ENCODE assay signal across 9 cellular contexts in genomic region chr11:128830836-128831780, GRCh38. TPM values are rescaled to one million over a fixed set of nuclear protein-coding genes. Genes with fewer than 3 reads are reported as not detected.
DNase-seq lines count a peak whose midpoint lies in the region; ATAC-seq and TF ChIP-seq lines count a peak whose summit lies in the region.
"Had no signal": no experiment of that assay in that cellular context is flagged by ENCODE, and none has a peak within 500 bp of the region (broad histone marks: within the 10 kb centered on the region; RNA-seq: fewer than 3 reads in every experiment).

No MANE protein-coding gene starts in this region.

- TF ChIP-seq RAD21 in neural cell (conservative IDR thresholded peaks at IDR 0.05) = peak; percentile 92

- no peak for TF ChIP-seq POLR2A in Peyer's patch (IDR thresholded peaks at IDR 0.05)

- no peaks in the 10 kb centered on the region for H3K36me3 ChIP-seq in Peyer's patch
- no peaks in the 10 kb centered on the region for H3K36me3 ChIP-seq in fibroblast of lung (ENCODE audit: control insufficient read depth, insufficient read depth, low read length)
- no peaks in the 10 kb centered on the region for H3K36me3 ChIP-seq in neural cell (ENCODE audit: insufficient read depth, low read length)

- DNase-seq in DMS79 treated with DMSO at 0.1 percent for 48 hours (lab: John Stamatoyannopoulos, UW) = peak; percentile 90
- DNase-seq in Peyer's patch = peak; percentile 84 to 94 (median 84)
- DNase-seq in activated T-cell treated with anti-CD3 and anti-CD28 coated beads, Interleukin-2, amount 50 U/mL, for 24 hours = peak; percentile 91
- peak; percentile 68 to 87 for DNase-seq in fibroblast of lung (ENCODE audit: low read depth in 2 of 2)
- DNase-seq in stimulated activated naive CD8-positive, alpha-beta T cell treated with anti-CD3 and anti-CD28 coated beads, Interleukin-15, amount 100 ng/mL, for 72 hours = peak; percentile 82 to 86

- no peak for TF ChIP-seq EP300 in neural cell (conservative IDR thresholded peaks at IDR 0.05; ENCODE audit: poor library complexity, severe bottlenecking)

- H2AFZ ChIP-seq in fibroblast of lung (ENCODE audit: low read length) = no peak overlapping the region
- H2AFZ ChIP-seq in neural cell (ENCODE audit: low read depth, low read length) = no peak overlapping the region

- H3K79me2 ChIP-seq in fibroblast of lung (ENCODE audit: control insufficient read depth, insufficient read depth, low read length) (no peaks in the 10 kb centered on the region), neural cell (replicated peaks; ENCODE audit: insufficient read depth, low read length) (no peaks in the 10 kb centered on the region)

- no peaks in the 10 kb centered on the region for H3K9me2 ChIP-seq in neural cell (ENCODE audit: insufficient read depth, low read length)

- H3K27me3 ChIP-seq in Peyer's patch = no peaks in the 10 kb centered on the region
- no peaks in the 10 kb centered on the region for H3K27me3 ChIP-seq in fibroblast of lung (ENCODE audit: control insufficient read depth, insufficient read depth, low read length)
- H3K27me3 ChIP-seq in neural cell (ENCODE audit: insufficient read depth, low read depth, low read length) = no peaks in the 10 kb centered on the region

- peaks cover 7% of the 10 kb centered on the region for H3K36me3 Mint-ChIP-seq in IgD-negative memory B cell
- H3K36me3 Mint-ChIP-seq in activated T-cell treated with anti-CD3 and anti-CD28 coated beads, Interleukin-2, amount 50 U/mL, for 24 hours (ENCODE audit: low read depth) = no peaks in the 10 kb centered on the region

- H3K4me1 ChIP-seq in Peyer's patch (no peaks in the 10 kb centered on the region), fibroblast of lung (ENCODE audit: control insufficient read depth, extremely low read depth, insufficient read depth, low read length) (no peaks in the 10 kb centered on the region)

- H4K20me1 ChIP-seq in fibroblast of lung (ENCODE audit: control insufficient read depth, extremely low read depth, insufficient read depth, low read length) = no peaks in the 10 kb centered on the region
- H4K20me1 ChIP-seq in neural cell (ENCODE audit: insufficient read depth) = no peaks in the 10 kb centered on the region

- no peak overlapping the region for H3K9ac ChIP-seq in fibroblast of lung (ENCODE audit: insufficient read depth, low read length)
- H3K9ac ChIP-seq in neural cell (ENCODE audit: low read length) = no peak overlapping the region

- H3K4me2 ChIP-seq in fibroblast of lung (ENCODE audit: extremely low read depth, insufficient read depth, low read length) = peak overlapping the region; percentile 64
- no peak overlapping the region for H3K4me2 ChIP-seq in neural cell (ENCODE audit: low read length)

- H3K9me3 Mint-ChIP-seq in IgD-negative memory B cell = no peaks in the 10 kb centered on the region
- no peaks in the 10 kb centered on the region for H3K9me3 Mint-ChIP-seq in activated T-cell treated with anti-CD3 and anti-CD28 coated beads, Interleukin-2, amount 50 U/mL, for 24 hours
- no peaks in the 10 kb centered on the region for H3K9me3 Mint-ChIP-seq in stimulated activated naive CD8-positive, alpha-beta T cell treated with anti-CD3 and anti-CD28 coated beads, Interleukin-15, amount 100 ng/mL, for 72 hours

- H3F3A ChIP-seq in neural cell (ENCODE audit: insufficient read depth, low read length, poor library complexity, severe bottlenecking) = no peaks in the 10 kb centered on the region

- H3K4me3 Mint-ChIP-seq in IgD-negative memory B cell = peak overlapping the region; percentile 10 to 74 (median 62)
- H3K4me3 Mint-ChIP-seq in activated T-cell treated with anti-CD3 and anti-CD28 coated beads, Interleukin-2, amount 50 U/mL, for 24 hours = peak overlapping the region; percentile 55
- H3K4me3 Mint-ChIP-seq in stimulated activated naive CD8-positive, alpha-beta T cell treated with anti-CD3 and anti-CD28 coated beads, Interleukin-15, amount 100 ng/mL, for 72 hours = peak overlapping the region; percentile 62 to 77

- peaks cover 2% of the 10 kb centered on the region for H3K27me3 Mint-ChIP-seq in IgD-negative memory B cell
- no peaks in the 10 kb centered on the region for H3K27me3 Mint-ChIP-seq in activated T-cell treated with anti-CD3 and anti-CD28 coated beads, Interleukin-2, amount 50 U/mL, for 24 hours
- H3K27me3 Mint-ChIP-seq in stimulated activated naive CD8-positive, alpha-beta T cell treated with anti-CD3 and anti-CD28 coated beads, Interleukin-15, amount 100 ng/mL, for 72 hours = no peaks in the 10 kb centered on the region

- no peaks in the 10 kb centered on the region for H3K9me3 ChIP-seq in Peyer's patch
- no peaks in the 10 kb centered on the region for H3K9me3 ChIP-seq in fibroblast of lung (ENCODE audit: control insufficient read depth, insufficient read depth, low read depth, low read length)
- no peaks in the 10 kb centered on the region for H3K9me3 ChIP-seq in neural cell (ENCODE audit: low read length)

- H3K27ac ChIP-seq in Peyer's patch (peak overlapping the region in 3 of 4 donors; percentile 2 to 68 (median 3)), fibroblast of lung (ENCODE audit: insufficient read depth, low read length) (no peak overlapping the region), neural cell (ENCODE audit: low read length) (no peak overlapping the region)

- peak; percentile 60 to 92 (median 80) for TF ChIP-seq CTCF in Peyer's patch (IDR thresholded peaks at IDR 0.05)
- peak; percentile 85 to 87 for TF ChIP-seq CTCF in fibroblast of lung (conservative IDR thresholded peaks at IDR 0.05 in 1 of 2, IDR thresholded peaks at IDR 0.05 in 1 of 2; ENCODE audit: low read depth in 1 of 2, low read length in 2 of 2)
- peak; percentile 83 for TF ChIP-seq CTCF in neural cell (IDR thresholded peaks at IDR 0.05; ENCODE audit: poor library complexity, severe bottlenecking)

- H3K27ac Mint-ChIP-seq in IgD-negative memory B cell = peak overlapping the region; percentile 50 to 96 (median 92)
- peak overlapping the region; percentile 91 for H3K27ac Mint-ChIP-seq in activated T-cell treated with anti-CD3 and anti-CD28 coated beads, Interleukin-2, amount 50 U/mL, for 24 hours
- H3K27ac Mint-ChIP-seq in stimulated activated naive CD8-positive, alpha-beta T cell treated with anti-CD3 and anti-CD28 coated beads, Interleukin-15, amount 100 ng/mL, for 72 hours = peak overlapping the region; percentile 28 to 98

- peak overlapping the region in 3 of 4 donors; percentile 18 to 28 (median 27) for H3K4me3 ChIP-seq in Peyer's patch
- H3K4me3 ChIP-seq in fibroblast of lung (replicated peaks in 1 of 4; ENCODE audit: control extremely low read depth in 1 of 4, insufficient read depth in 1 of 4, low read depth in 3 of 4, low read length in 4 of 4) = no peak overlapping the region
- H3K4me3 ChIP-seq in neural cell (ENCODE audit: low read length) = no peak overlapping the region

- peak; percentile 76 for ATAC-seq in GM21576 (IDR thresholded peaks at IDR 0.05; ENCODE audit: unreplicated experiment)
- peak; percentile 81 for ATAC-seq in stimulated activated naive CD8-positive, alpha-beta T cell treated with anti-CD3 and anti-CD28 coated beads, Interleukin-15, amount 100 ng/mL, for 72 hours

- H3K4me1 Mint-ChIP-seq in IgD-negative memory B cell = peaks cover 59 to 65% (median 60%) of the 10 kb centered on the region in 3 donors
- H3K4me1 Mint-ChIP-seq in activated T-cell treated with anti-CD3 and anti-CD28 coated beads, Interleukin-2, amount 50 U/mL, for 24 hours (ENCODE audit: low read depth) = peaks cover 21% of the 10 kb centered on the region
- H3K4me1 Mint-ChIP-seq in stimulated activated naive CD8-positive, alpha-beta T cell treated with anti-CD3 and anti-CD28 coated beads, Interleukin-15, amount 100 ng/mL, for 72 hours = peaks cover 38% of the 10 kb centered on the region

TF ChIP-seq in neural cell, 6 proteins besides CTCF, POLR2A, EP300 and RAD21:
- TF ChIP-seq MXI1 (conservative IDR thresholded peaks at IDR 0.05; ENCODE audit: poor library complexity, severe bottlenecking) (no peak), SMC3 (conservative IDR thresholded peaks at IDR 0.05; ENCODE audit: poor library complexity) (peak; percentile 96), POLR2AphosphoS5 (IDR thresholded peaks at IDR 0.05) (no peak)

RNA-seq across cellular contexts. Expression of gene KCNJ1, which starts 36.0 kb away (rescaled TPM):
- polyA plus RNA-seq in IgD-negative memory B cell = 0.30 TPM
- not detected for total RNA-seq in Peyer's patch
- under 0.01 TPM in 1 of 2 replicates, not detected in the other for total RNA-seq in fibroblast of lung
- polyA plus RNA-seq in fibroblast of lung = 0.08 TPM in 1 of 2 replicates, not detected in the other
- not detected in 2 replicates for polyA plus RNA-seq in fibroblast of lung (2012)
- polyA minus RNA-seq in fibroblast of lung (ENCODE audit: low replicate concordance) = not detected in 2 replicates
- 0.22 and 0.40 TPM in 2 replicates for polyA plus RNA-seq in neural cell
- polyA minus RNA-seq in neural cell = not detected in 2 replicates
- total RNA-seq: skeletal muscle tissue had no signal

Comparison
In these comparisons a context has a peak if more than half of its experiments do, and no peak if none do; other contexts are left out.
1. H3K27ac ChIP-seq: peak in Peyer's patch (3 of 4); none in fibroblast of lung (single experiment) and neural cell (single experiment).
2. H3K4me3 ChIP-seq: peak in Peyer's patch (3 of 4); none in fibroblast of lung (0 of 4) and neural cell (single experiment).
3. Peak in every context shown above with its lines, with median percentiles within 50 percentile points of each other: DNase-seq, H3K27ac Mint-ChIP-seq, H3K4me3 Mint-ChIP-seq and CTCF ChIP-seq.